In the genomic region with DNA sequence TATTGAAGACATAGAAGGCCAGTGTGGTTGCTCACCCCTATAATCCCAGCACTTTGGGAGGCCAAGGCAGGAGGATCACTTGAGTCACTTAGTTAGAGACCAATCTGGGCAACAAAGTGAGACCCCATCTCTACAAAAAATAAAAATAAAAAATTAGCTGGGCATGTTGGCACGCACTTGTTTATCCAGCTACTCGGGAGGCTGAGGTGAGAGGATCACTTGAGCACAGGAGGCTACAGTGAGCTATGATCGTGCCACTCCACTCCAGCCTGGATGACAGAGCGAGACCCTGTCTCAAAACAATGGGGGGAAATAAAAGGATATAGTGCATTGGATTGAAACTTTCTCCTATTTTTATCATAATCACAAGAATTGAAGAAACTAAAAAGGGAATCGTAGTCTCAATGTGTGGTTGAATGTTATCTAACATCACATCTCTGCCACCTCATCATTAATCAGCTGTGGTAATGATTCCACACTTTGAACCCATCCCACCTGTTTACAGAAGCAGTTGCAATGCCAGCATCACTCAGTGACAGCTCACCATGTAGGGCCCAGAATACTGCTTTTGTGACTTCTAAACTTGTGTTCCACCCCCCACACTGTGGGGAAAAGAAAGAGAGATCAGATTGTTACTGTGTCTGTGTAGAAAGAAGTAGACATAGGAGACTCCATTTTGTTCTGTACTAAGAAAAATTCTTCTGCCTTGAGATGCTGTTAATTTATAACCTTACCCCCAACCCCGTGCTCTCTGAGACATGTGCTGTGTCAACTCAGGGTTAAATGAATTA, we compare ENCODE assay signal across 8 cellular contexts. TPM values are rescaled to one million over a fixed set of nuclear protein-coding genes. Genes with fewer than 3 reads are reported as not detected.
DNase-seq lines count a peak whose midpoint lies in the region; ATAC-seq and TF ChIP-seq lines count a peak whose summit lies in the region.
"Not testable (repeated sequence)": the region's sequence is repeated elsewhere in the genome, so short reads cannot be mapped to it uniquely, and the experiment has no call there.

No MANE protein-coding gene starts in this region.

- ATAC-seq in RWPE2 (ENCODE audit: low read depth): peak; percentile 78

- intact Hi-C loops in activated naive CD4-positive, alpha-beta T cell treated with anti-CD3 and anti-CD28 coated beads for 36 hours (cut with micrococcal nuclease): not testable (repeated sequence)

- not testable (repeated sequence) for H3K9me3 Mint-ChIP-seq in activated naive CD4-positive, alpha-beta T cell treated with anti-CD3 and anti-CD28 coated beads for 36 hours

- peak overlapping the region; percentile 37 for H3K27ac Mint-ChIP-seq in activated naive CD4-positive, alpha-beta T cell treated with anti-CD3 and anti-CD28 coated beads for 36 hours

- H3K4me3 ChIP-seq in RWPE2 (ENCODE audit: severe bottlenecking): not testable (repeated sequence)

- H3K36me3 ChIP-seq in RWPE2 (ENCODE audit: low read depth): not testable (repeated sequence)

- H3K27ac ChIP-seq in RWPE2 (ENCODE audit: poor library complexity, severe bottlenecking): not testable (repeated sequence)
- H3K27ac ChIP-seq in epithelial cell of prostate: peak overlapping the region; percentile 48

- not testable (repeated sequence) for H3K27me3 ChIP-seq in RWPE2 (ENCODE audit: insufficient read depth, poor library complexity, severe bottlenecking)

- H3K9me3 ChIP-seq in RWPE2 (ENCODE audit: severe bottlenecking): not testable (repeated sequence)

- TF ChIP-seq CTCF in RWPE2 (IDR thresholded peaks at IDR 0.05; ENCODE audit: poor library complexity, severe bottlenecking): not testable (repeated sequence)

- H3K4me3 Mint-ChIP-seq in activated naive CD4-positive, alpha-beta T cell treated with anti-CD3 and anti-CD28 coated beads for 36 hours: not testable (repeated sequence)

- H3K4me1 ChIP-seq in RWPE2 (ENCODE audit: insufficient read depth, poor library complexity, severe bottlenecking): not testable (repeated sequence)

- CTCF ChIA-PET in activated naive CD4-positive, alpha-beta T cell treated with anti-CD3 and anti-CD28 coated beads for 36 hours (lab: Charles Lee): interaction anchor here (0.7 kb wide), 1 partner anchor 12 kb away, joined by 3 read pairs; no protein-coding TSS in a partner anchor

- H3K36me3 Mint-ChIP-seq in activated naive CD4-positive, alpha-beta T cell treated with anti-CD3 and anti-CD28 coated beads for 36 hours (ENCODE audit: low read depth): not testable (repeated sequence)

- not testable (repeated sequence) for H3K27me3 Mint-ChIP-seq in activated naive CD4-positive, alpha-beta T cell treated with anti-CD3 and anti-CD28 coated beads for 36 hours (ENCODE audit: low read depth)

- DNase-seq in AG08396 (ENCODE audit: low spot score) (peak; percentile 52), HPDE6-E6E7 (ENCODE audit: extremely low spot score) (peak; percentile 49), epithelial cell of prostate (ENCODE audit: low read depth, low spot score) (peak; percentile 33), non-pigmented ciliary epithelial cell (ENCODE audit: low read depth) (peak; percentile 42)
- not testable (repeated sequence) for DNase-seq in RWPE2 (ENCODE audit: low spot score)
- peak; percentile 33 to 48 for DNase-seq in activated CD4-positive, alpha-beta T cell treated with anti-CD3 and anti-CD28 coated beads, Interleukin-2, amount 50 U/mL, for 4 hours
- DNase-seq in activated naive CD4-positive, alpha-beta T cell treated with anti-CD3 and anti-CD28 coated beads for 36 hours: peak; percentile 78
- DNase-seq in stimulated activated CD8-positive, alpha-beta memory T cell treated with anti-CD3 and anti-CD28 coated beads, Interleukin-12 subunit alpha, Interleukin-12 subunit beta, amount 100 ng/mL, for 1 hour (ENCODE audit: low read depth): peak; percentile 14

- H3K4me1 Mint-ChIP-seq in activated naive CD4-positive, alpha-beta T cell treated with anti-CD3 and anti-CD28 coated beads for 36 hours (ENCODE audit: low read depth): peaks cover 30% of the 10 kb centered on the region

RNA-seq across cellular contexts. Expression of a gene that starts 10.3 kb away (rescaled TPM):
- total RNA-seq in activated naive CD4-positive, alpha-beta T cell treated with anti-CD3 and anti-CD28 coated beads for 36 hours: 1 to 10 TPM; 8.7 to 9.0 TPM
